Comparison of ENCODE assay signal across 16 cellular contexts in the genomic region with DNA sequence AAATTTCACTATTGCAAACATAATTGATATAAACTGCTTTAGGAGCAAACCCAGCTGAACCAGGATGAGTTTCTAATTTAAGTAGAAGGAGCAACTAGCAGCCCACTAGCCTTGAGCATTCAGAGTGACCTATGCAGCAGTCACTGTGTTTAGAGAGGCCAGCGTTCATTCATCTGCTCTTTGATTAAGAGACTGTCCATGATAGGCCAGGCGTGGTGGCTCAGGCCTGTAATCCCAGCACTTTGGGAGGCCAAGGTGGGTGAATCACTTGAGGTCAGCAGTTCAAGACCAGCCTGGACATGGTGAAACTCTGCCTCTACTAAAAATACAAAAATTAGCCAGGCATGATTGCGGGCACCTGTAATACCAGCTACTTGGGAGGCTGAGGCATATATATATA. TPM values are rescaled to one million over a fixed set of nuclear protein-coding genes. Genes with fewer than 3 reads are reported as not detected.
"Had no signal": no experiment of that assay in that cellular context is flagged by ENCODE, and none has a peak within 500 bp of the region (broad histone marks: within the 10 kb centered on the region; RNA-seq: fewer than 3 reads in every experiment).

No MANE protein-coding gene starts in this region.

RNA-seq across cellular contexts. Expression of a gene that starts 1.9 kb away (rescaled TPM):
- total RNA-seq: activated CD4-positive, alpha-beta memory T cell treated with anti-CD3 and anti-CD28 coated beads, Interleukin-2, amount 10 ng/mL, durations not matched to agents 7 days and 5 days; activated CD4-positive, alpha-beta T cell treated with anti-CD3 and anti-CD28 coated beads for 36 hours; activated CD4-positive, alpha-beta T cell treated with anti-CD3 and anti-CD28 coated beads, Interleukin-2, amount 10 ng/mL, durations not matched to agents 7 days and 5 days; activated CD8-positive, alpha-beta memory T cell treated with anti-CD3 and anti-CD28 coated beads, Interleukin-2, amount 10 ng/mL, durations not matched to agents 7 days and 5 days; activated CD8-positive, alpha-beta T cell treated with anti-CD3 and anti-CD28 coated beads, Interleukin-2, amount 10 ng/mL, durations not matched to agents 7 days and 5 days; activated naive CD4-positive, alpha-beta T cell treated with anti-CD3 and anti-CD28 coated beads, Interleukin-2, amount 50 U/mL, for 72 hours; activated naive CD8-positive, alpha-beta T cell treated with anti-CD3 and anti-CD28 coated beads for 36 hours; activated T-helper 2 cell treated with anti-CD3 and anti-CD28 coated beads, Interferon-gamma antibody, Interleukin-2, Interleukin-4, amounts not matched to agents 10 μg/mL and 5 μg/mL and 100 μg/mL, durations not matched to agents 14 hours and 24 hours and 36 hours; astrocyte; bronchial epithelial cell; cardiac muscle cell; chondrocyte; T-helper 1 cell treated with Interleukin-12 subunit alpha and Interleukin-12 subunit beta and Interleukin-4 antibody, amounts not matched to agents 30 ng/mL and 1 ng/mL, for 36 hours; T-helper 17 cell; T-helper 2 cell treated with Interferon-gamma antibody and Interleukin-4, amounts not matched to agents 100 ng/mL and 5 ng/mL, for 36 hours; WTC11 had no signal

RNA-seq across cellular contexts. Expression of a gene that starts 21.3 kb away (rescaled TPM):
- total RNA-seq: activated CD4-positive, alpha-beta memory T cell treated with anti-CD3 and anti-CD28 coated beads, Interleukin-2, amount 10 ng/mL, durations not matched to agents 7 days and 5 days; activated CD4-positive, alpha-beta T cell treated with anti-CD3 and anti-CD28 coated beads for 36 hours; activated CD4-positive, alpha-beta T cell treated with anti-CD3 and anti-CD28 coated beads, Interleukin-2, amount 10 ng/mL, durations not matched to agents 7 days and 5 days; activated CD8-positive, alpha-beta memory T cell treated with anti-CD3 and anti-CD28 coated beads, Interleukin-2, amount 10 ng/mL, durations not matched to agents 7 days and 5 days; activated CD8-positive, alpha-beta T cell treated with anti-CD3 and anti-CD28 coated beads, Interleukin-2, amount 10 ng/mL, durations not matched to agents 7 days and 5 days; activated naive CD4-positive, alpha-beta T cell treated with anti-CD3 and anti-CD28 coated beads, Interleukin-2, amount 50 U/mL, for 72 hours; activated naive CD8-positive, alpha-beta T cell treated with anti-CD3 and anti-CD28 coated beads for 36 hours; activated T-helper 2 cell treated with anti-CD3 and anti-CD28 coated beads, Interferon-gamma antibody, Interleukin-2, Interleukin-4, amounts not matched to agents 10 μg/mL and 5 μg/mL and 100 μg/mL, durations not matched to agents 14 hours and 24 hours and 36 hours; astrocyte; bronchial epithelial cell; cardiac muscle cell; chondrocyte; T-helper 1 cell treated with Interleukin-12 subunit alpha and Interleukin-12 subunit beta and Interleukin-4 antibody, amounts not matched to agents 30 ng/mL and 1 ng/mL, for 36 hours; T-helper 17 cell; T-helper 2 cell treated with Interferon-gamma antibody and Interleukin-4, amounts not matched to agents 100 ng/mL and 5 ng/mL, for 36 hours had no signal

RNA-seq across cellular contexts. Expression of a gene that starts 39.6 kb away (rescaled TPM):
- total RNA-seq: activated CD4-positive, alpha-beta T cell treated with anti-CD3 and anti-CD28 coated beads for 36 hours; activated CD8-positive, alpha-beta T cell treated with anti-CD3 and anti-CD28 coated beads, Interleukin-2, amount 10 ng/mL, durations not matched to agents 7 days and 5 days; activated naive CD4-positive, alpha-beta T cell treated with anti-CD3 and anti-CD28 coated beads, Interleukin-2, amount 50 U/mL, for 72 hours; astrocyte; bronchial epithelial cell; cardiac muscle cell; chondrocyte had no signal
